8 cellular contexts compared by ENCODE assay signal in genomic region chr12:104381721-104382480, GRCh38.
A peak's percentile ranks its signal among the peaks of the same experiment; 100 is the strongest.
DNase-seq lines count a peak whose midpoint lies in the region; ATAC-seq and TF ChIP-seq lines count a peak whose summit lies in the region.

No MANE protein-coding gene starts in this region.

- H3K18ac ChIP-seq in neuronal stem cell (ENCODE audit: low read length), result peak overlapping the region; percentile 5

- H3K9ac ChIP-seq in neuronal stem cell (ENCODE audit: low read depth, low read length, poor library complexity), result no peak overlapping the region

- no peak for TF ChIP-seq POLR2A in stomach (IDR thresholded peaks at IDR 0.05)

- peak; percentile 66 for ATAC-seq in GM18502 (IDR thresholded peaks at IDR 0.05; ENCODE audit: poor library complexity, unreplicated experiment)

- peaks cover 5% of the 10 kb centered on the region for H3K9me3 Mint-ChIP-seq in activated T-helper 1 cell treated with anti-CD3 and anti-CD28 coated beads, Interleukin-12 subunit alpha, Interleukin-12 subunit beta, Interleukin-2, Interleukin-4 antibody, amounts not matched to agents 30 ng/mL and 10 ng/mL and 1 ng/mL, durations not matched to agents 14 hours and 24 hours and 36 hours

- no peak overlapping the region for H2BK12ac ChIP-seq in neuronal stem cell (ENCODE audit: low read length)

- peak overlapping the region; percentile 1 for H2AK5ac ChIP-seq in neuronal stem cell (ENCODE audit: low read depth, low read length)

- peaks cover 2% of the 10 kb centered on the region for H3K27me3 Mint-ChIP-seq in activated T-helper 1 cell treated with anti-CD3 and anti-CD28 coated beads, Interleukin-12 subunit alpha, Interleukin-12 subunit beta, Interleukin-2, Interleukin-4 antibody, amounts not matched to agents 30 ng/mL and 10 ng/mL and 1 ng/mL, durations not matched to agents 14 hours and 24 hours and 36 hours (ENCODE audit: insufficient read depth)

- H3K4me3 ChIP-seq in neuronal stem cell (ENCODE audit: low read length in 2 of 2) (no peak overlapping the region), stomach (no peak overlapping the region)

- no peaks in the 10 kb centered on the region for H3K9me3 ChIP-seq in neuronal stem cell (replicated peaks in 1 of 2; ENCODE audit: control insufficient read depth in 2 of 2, insufficient read depth in 1 of 2, low read depth in 1 of 2, low read length in 2 of 2)
- no peaks in the 10 kb centered on the region for H3K9me3 ChIP-seq in stomach

- H3K4me1 ChIP-seq in neuronal stem cell (ENCODE audit: control insufficient read depth in 2 of 2, insufficient read depth in 1 of 2, low read depth in 1 of 2, low read length in 2 of 2) (peaks cover 0 to 4% of the 10 kb centered on the region in 2 donors), stomach (peaks cover 0 to 11% (median 9%) of the 10 kb centered on the region in 4 donors)

- H3K36me3 ChIP-seq in neuronal stem cell (replicated peaks in 1 of 2; ENCODE audit: control insufficient read depth in 2 of 2, insufficient read depth in 2 of 2, low read length in 2 of 2), result no peaks in the 10 kb centered on the region
- H3K36me3 ChIP-seq in stomach, result no peaks in the 10 kb centered on the region

- peak; percentile 98 for TF ChIP-seq CTCF in 22Rv1 (IDR thresholded peaks at IDR 0.05)
- TF ChIP-seq CTCF in stomach (IDR thresholded peaks at IDR 0.05), result peak in 5 of 7 experiments; percentile 79 to 97 (median 92)

- peaks cover 6% of the 10 kb centered on the region for H3K36me3 Mint-ChIP-seq in activated T-helper 1 cell treated with anti-CD3 and anti-CD28 coated beads, Interleukin-12 subunit alpha, Interleukin-12 subunit beta, Interleukin-2, Interleukin-4 antibody, amounts not matched to agents 30 ng/mL and 10 ng/mL and 1 ng/mL, durations not matched to agents 14 hours and 24 hours and 36 hours (ENCODE audit: low read depth)

- H3K14ac ChIP-seq in neuronal stem cell (ENCODE audit: low read length), result no peak overlapping the region

- DNase-seq in LHCN-M2 (ENCODE audit: low read depth) (peak; percentile 53), RKO (ENCODE audit: low spot score) (peak; percentile 69), fibroblast of the conjunctiva (ENCODE audit: low read depth) (peak; percentile 68), neuronal stem cell (ENCODE audit: low spot score) (peak; percentile 81), stomach (peak; percentile 88)
- DNase-seq in activated T-helper 1 cell treated with anti-CD3 and anti-CD28 coated beads, Interleukin-12 subunit alpha, Interleukin-12 subunit beta, Interleukin-2, Interleukin-4 antibody, amounts not matched to agents 30 ng/mL and 10 ng/mL and 1 ng/mL, durations not matched to agents 14 hours and 24 hours and 36 hours (ENCODE audit: low spot score), result peak; percentile 69

- H3K27ac ChIP-seq in 22Rv1 (no peak overlapping the region), neuronal stem cell (replicated peaks; ENCODE audit: low read length) (no peak overlapping the region), stomach (no peak overlapping the region)

- H2BK120ac ChIP-seq in neuronal stem cell (ENCODE audit: low read depth, low read length), result no peak overlapping the region

- H3K27me3 ChIP-seq in neuronal stem cell (ENCODE audit: control insufficient read depth in 3 of 3, insufficient read depth in 3 of 3, low read depth in 1 of 3, low read length in 3 of 3) (no peaks in the 10 kb centered on the region), stomach (no peaks in the 10 kb centered on the region)

- H3K4me1 Mint-ChIP-seq in activated T-helper 1 cell treated with anti-CD3 and anti-CD28 coated beads, Interleukin-12 subunit alpha, Interleukin-12 subunit beta, Interleukin-2, Interleukin-4 antibody, amounts not matched to agents 30 ng/mL and 10 ng/mL and 1 ng/mL, durations not matched to agents 14 hours and 24 hours and 36 hours (ENCODE audit: low read depth), result peaks cover 20% of the 10 kb centered on the region

- WGBS in neuronal stem cell (ENCODE audit: extremely low coverage in 2 of 2, insufficient read length in 2 of 2, insufficient replicate concordance in 1 of 2), 2 donors, result no CpG with 5 or more reads among the region's 18 CpGs
- WGBS in stomach, 5 donors, result 21 to 26% (median 24%) methylated on average over 16 to 18 of the region's 18 CpGs

- no peak overlapping the region for H3K23ac ChIP-seq in neuronal stem cell (ENCODE audit: low read depth, low read length, poor library complexity)

- peak overlapping the region; percentile 52 for H3K4me3 Mint-ChIP-seq in activated T-helper 1 cell treated with anti-CD3 and anti-CD28 coated beads, Interleukin-12 subunit alpha, Interleukin-12 subunit beta, Interleukin-2, Interleukin-4 antibody, amounts not matched to agents 30 ng/mL and 10 ng/mL and 1 ng/mL, durations not matched to agents 14 hours and 24 hours and 36 hours

- no peak for TF ChIP-seq EP300 in stomach (IDR thresholded peaks at IDR 0.05)

- H2AFZ ChIP-seq in neuronal stem cell (ENCODE audit: low read length), result no peak overlapping the region

- no peak overlapping the region for H4K91ac ChIP-seq in neuronal stem cell (ENCODE audit: low read depth, low read length, poor library complexity)

- H3K4me2 ChIP-seq in neuronal stem cell (ENCODE audit: insufficient read depth, low read length, poor library complexity, severe bottlenecking), result no peak overlapping the region

- H4K8ac ChIP-seq in neuronal stem cell (ENCODE audit: low read depth, low read length), result no peak overlapping the region

- no peak overlapping the region for H2BK5ac ChIP-seq in neuronal stem cell (ENCODE audit: low read length)

- peak overlapping the region; percentile 33 for H3K27ac Mint-ChIP-seq in activated T-helper 1 cell treated with anti-CD3 and anti-CD28 coated beads, Interleukin-12 subunit alpha, Interleukin-12 subunit beta, Interleukin-2, Interleukin-4 antibody, amounts not matched to agents 30 ng/mL and 10 ng/mL and 1 ng/mL, durations not matched to agents 14 hours and 24 hours and 36 hours

- H2BK15ac ChIP-seq in neuronal stem cell (ENCODE audit: low read length), result no peak overlapping the region

- H3K4ac ChIP-seq in neuronal stem cell (ENCODE audit: low read length), result no peak overlapping the region

- intact Hi-C loops in activated T-helper 1 cell treated with anti-CD3 and anti-CD28 coated beads, Interleukin-12 subunit alpha, Interleukin-12 subunit beta, Interleukin-2, Interleukin-4 antibody, amounts not matched to agents 30 ng/mL and 10 ng/mL and 1 ng/mL, durations not matched to agents 14 hours and 24 hours and 36 hours (cut with micrococcal nuclease), result loop anchor here (1.0 to 5.0 kb wide), 9 partner anchors 74 to 725 kb away; partner anchors contain the start of genes CHST11, SLC41A2 and WASHC4
- intact Hi-C loops in stomach (cut with DNase I; ENCODE audit: low total_unique reads), result loop anchor here (5.0 kb wide), 1 partner anchor 495 kb away; no protein-coding TSS in a partner anchor

- no peaks in the 10 kb centered on the region for H3K79me1 ChIP-seq in neuronal stem cell (ENCODE audit: low read depth, low read length)
